ENCODE assay signal across 7 cellular contexts in the genomic region with DNA sequence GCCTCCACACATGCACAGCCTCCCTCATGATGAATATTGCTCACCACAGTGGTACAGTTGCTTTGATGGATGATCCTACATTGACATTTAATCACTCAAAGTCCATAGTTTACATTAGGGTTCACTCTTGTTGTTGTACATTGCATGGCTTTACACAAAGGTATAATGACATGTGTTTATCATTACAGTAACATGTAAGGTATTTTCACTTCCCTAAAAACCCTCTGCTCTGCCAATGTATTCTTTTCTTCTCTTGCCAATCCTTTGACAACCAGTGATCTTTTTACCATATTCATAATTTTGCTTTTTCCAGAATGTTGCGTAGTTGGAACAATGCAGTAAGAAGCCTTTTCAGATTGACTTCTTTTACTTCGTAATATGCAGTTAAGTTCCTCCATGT.
"Had no signal": no experiment of that assay in that cellular context is flagged by ENCODE, and none has a peak within 500 bp of the region (broad histone marks: within the 10 kb centered on the region; RNA-seq: fewer than 3 reads in every experiment).

No MANE protein-coding gene starts in this region.

- H3K9ac ChIP-seq: GM23248 had no signal

- H3K9me3 ChIP-seq: HAP-1 had no signal

- H3K27ac Mint-ChIP-seq: HFFc6 had no signal

- ATAC-seq: HCT116 had no signal

- DNase-seq: GM23248, GOT3, H7, HFFc6, IMR-90 had no signal

- H3K36me3 ChIP-seq: HAP-1 had no signal

- H3K27ac ChIP-seq: GM23248 had no signal

- H2AFZ ChIP-seq: GM23248 had no signal

- H3K4me3 Mint-ChIP-seq: HFFc6 had no signal

- H3K4me3 ChIP-seq: GM23248, HAP-1 had no signal
